14 cellular contexts compared by ENCODE assay signal in genomic region chr4:105924341-105924740, GRCh38. TPM values are rescaled to one million over a fixed set of nuclear protein-coding genes. Genes with fewer than 3 reads are reported as not detected.
DNase-seq lines count a peak whose midpoint lies in the region; ATAC-seq, FAIRE-seq and TF ChIP-seq lines count a peak whose summit lies in the region.
"Had no signal": no experiment of that assay in that cellular context is flagged by ENCODE, and none has a peak within 500 bp of the region (broad histone marks: within the 10 kb centered on the region; RNA-seq: fewer than 3 reads in every experiment).

No MANE protein-coding gene starts in this region.

- intact Hi-C loops in ascending aorta (cut with DNase I), result loop anchor here (5.0 to 10.0 kb wide), 2 partner anchors 53 to 390 kb away; partner anchors contain the start of genes AIMP1 and TBCK
- intact Hi-C loops in uterus (cut with DNase I; ENCODE audit: low total_unique reads), result no loop called here

- H3K9me2 ChIP-seq in Loucy (replicated peaks; ENCODE audit: low read depth, low read length), result no peaks in the 10 kb centered on the region

- H3K9me3 ChIP-seq in Loucy (ENCODE audit: insufficient read depth, low read depth, low read length) (no peaks in the 10 kb centered on the region), ascending aorta (no peaks in the 10 kb centered on the region), mesenchymal stem cell (ENCODE audit: control insufficient read depth, low read length) (no peaks in the 10 kb centered on the region), uterus (no peaks in the 10 kb centered on the region)

- H3K27me3 ChIP-seq in Loucy (ENCODE audit: insufficient read depth, low read length, poor library complexity, severe bottlenecking) (no peaks in the 10 kb centered on the region), ascending aorta (no peaks in the 10 kb centered on the region), mesenchymal stem cell (ENCODE audit: control insufficient read depth in 1 of 2, insufficient read depth in 1 of 2, low read length in 2 of 2) (no peaks in the 10 kb centered on the region), uterus (no peaks in the 10 kb centered on the region)

- H3K4me2 ChIP-seq in Loucy (ENCODE audit: low read depth, low read length, poor library complexity, severe bottlenecking) (peak overlapping the region; percentile 68), mesenchymal stem cell (ENCODE audit: low read length, poor library complexity, severe bottlenecking) (no peak overlapping the region)
- H3K4me2 ChIP-seq: GM23338 had no signal

- no peaks in the 10 kb centered on the region for H3K36me3 ChIP-seq in Loucy (ENCODE audit: insufficient read depth, low read length)
- peaks cover 0 to 11% of the 10 kb centered on the region in 2 donors for H3K36me3 ChIP-seq in ascending aorta
- H3K36me3 ChIP-seq in mesenchymal stem cell (ENCODE audit: control insufficient read depth in 1 of 2, insufficient read depth in 2 of 2, low read depth in 1 of 2, low read length in 2 of 2), result no peaks in the 10 kb centered on the region
- H3K36me3 ChIP-seq in uterus, result no peaks in the 10 kb centered on the region

- no peak overlapping the region for H2AK5ac ChIP-seq in mesenchymal stem cell (ENCODE audit: low read length, severe bottlenecking)

- 82% methylated on average over 1 of the region's 1 CpG for WGBS in mesenchymal stem cell

- H2BK12ac ChIP-seq in mesenchymal stem cell (ENCODE audit: low read length in 2 of 2), result no peak overlapping the region

- FAIRE-seq in GM12892 (lab: Jason Lieb, UNC), result no peak

- H3K79me2 ChIP-seq in Loucy (ENCODE audit: insufficient read depth, low read length), result no peaks in the 10 kb centered on the region

- no peak overlapping the region for H2BK15ac ChIP-seq in mesenchymal stem cell (ENCODE audit: low read depth, poor library complexity, severe bottlenecking)

- H4K20me1 ChIP-seq in Loucy (ENCODE audit: insufficient read depth, low read length, poor library complexity, severe bottlenecking), result no peaks in the 10 kb centered on the region

- no peak overlapping the region for H4K91ac ChIP-seq in mesenchymal stem cell (ENCODE audit: low read length)

- H2BK120ac ChIP-seq in mesenchymal stem cell (ENCODE audit: low read depth, low read length), result no peak overlapping the region

- no peak for ATAC-seq in HG03354 (IDR thresholded peaks at IDR 0.05; ENCODE audit: poor library complexity, severe bottlenecking, unreplicated experiment)
- ATAC-seq: CD8-positive, alpha-beta T cell; GM23338 had no signal

- no peak for TF ChIP-seq CTCF in Loucy (conservative IDR thresholded peaks at IDR 0.05; ENCODE audit: low read length)
- no peak for TF ChIP-seq CTCF in ascending aorta (IDR thresholded peaks at IDR 0.05)
- TF ChIP-seq CTCF in uterus (IDR thresholded peaks at IDR 0.05), result no peak

- no peak overlapping the region for H2BK5ac ChIP-seq in mesenchymal stem cell (ENCODE audit: low read depth, low read length, poor library complexity, severe bottlenecking)

- peak overlapping the region; percentile 51 for H3K4me3 ChIP-seq in Loucy (ENCODE audit: low read length, poor library complexity, severe bottlenecking)
- no peak overlapping the region for H3K4me3 ChIP-seq in ascending aorta
- H3K4me3 ChIP-seq in mesenchymal stem cell (ENCODE audit: insufficient read depth in 1 of 2, low read depth in 1 of 2, low read length in 2 of 2), result no peak overlapping the region
- H3K4me3 ChIP-seq in uterus, result no peak overlapping the region
- H3K4me3 ChIP-seq: GM23338 had no signal

- peak overlapping the region; percentile 52 to 65 for H3K27ac ChIP-seq in ascending aorta
- H3K27ac ChIP-seq in mesenchymal stem cell (ENCODE audit: low read length, poor library complexity, severe bottlenecking), result no peak overlapping the region
- no peak overlapping the region for H3K27ac ChIP-seq in uterus

- peaks cover 30% of the 10 kb centered on the region for H3K4me1 ChIP-seq in Loucy (ENCODE audit: insufficient read depth, low read length, poor library complexity, severe bottlenecking)
- H3K4me1 ChIP-seq in ascending aorta, result peaks cover 0 to 39% of the 10 kb centered on the region in 2 donors
- peaks cover 1% of the 10 kb centered on the region for H3K4me1 ChIP-seq in mesenchymal stem cell (ENCODE audit: control insufficient read depth, insufficient read depth, low read depth, low read length)
- no peaks in the 10 kb centered on the region for H3K4me1 ChIP-seq in uterus

- H2AFZ ChIP-seq in Loucy (ENCODE audit: low read length) (no peak overlapping the region), mesenchymal stem cell (ENCODE audit: low read depth, low read length) (no peak overlapping the region)
- H2AFZ ChIP-seq: GM23338 had no signal

- TF ChIP-seq POLR2A in GM12892 (IDR thresholded peaks at IDR 0.05; ENCODE audit: low read depth, low read length), result no peak
- no peak for TF ChIP-seq POLR2A in uterus (IDR thresholded peaks at IDR 0.05)

- no peaks in the 10 kb centered on the region; the same call in 1 of the 2 replicates for H3F3A ChIP-seq in Loucy (ENCODE audit: low read depth)

- no peaks in the 10 kb centered on the region for H3K79me1 ChIP-seq in mesenchymal stem cell (replicated peaks; ENCODE audit: low read length, poor library complexity, severe bottlenecking)

- H3K9ac ChIP-seq in Loucy (ENCODE audit: low read depth, low read length, poor library complexity, severe bottlenecking) (no peak overlapping the region), mesenchymal stem cell (ENCODE audit: low read length) (no peak overlapping the region)

- H3K18ac ChIP-seq in mesenchymal stem cell (ENCODE audit: low read depth in 1 of 2, low read length in 2 of 2), result no peak overlapping the region

- H3K4ac ChIP-seq in mesenchymal stem cell (ENCODE audit: low read depth in 1 of 2, low read length in 2 of 2), result no peak overlapping the region

- no peak overlapping the region for H3K14ac ChIP-seq in mesenchymal stem cell (ENCODE audit: low read length in 2 of 2)

- H4K8ac ChIP-seq in mesenchymal stem cell (ENCODE audit: low read length), result no peak overlapping the region

- H3K23ac ChIP-seq in mesenchymal stem cell (ENCODE audit: low read length in 2 of 2), result no peak overlapping the region

- no peak for DNase-seq in ascending aorta (ENCODE audit: low spot score in 2 of 2)
- peak; percentile 3 for DNase-seq in mesenchymal stem cell
- DNase-seq in GM12892 (ENCODE audit: insufficient read length), result no peak
- DNase-seq in uterus, result no peak
- DNase-seq in SHP77 treated with DMSO at 0.1 percent for 48 hours (lab: John Stamatoyannopoulos, UW), result no peak
- DNase-seq: CD8-positive, alpha-beta T cell; COR-L47; H7; IMR-90 had no signal

RNA-seq across cellular contexts. Expression of gene NPNT, which starts 29.1 kb away (rescaled TPM):
- total RNA-seq in ascending aorta, result 43.1 TPM
- polyA plus RNA-seq in mesenchymal stem cell (2013, experiment 1 of 2), result 0.83 TPM
- polyA plus RNA-seq in mesenchymal stem cell (2013, experiment 2 of 2), result 0.60 TPM
- 15.9 TPM for polyA plus RNA-seq in GM12892 (2012; ENCODE audit: missing spikeins)
- total RNA-seq in uterus, result 10 to 100 TPM in 3 of 4 donors, 1 to 10 TPM in 1; 6.8 to 69.9 (median 36.3) TPM
- total RNA-seq: CD8-positive, alpha-beta T cell; IMR-90 had no signal
- polyA plus RNA-seq: BJ, CD14-positive monocyte, IMR-90 had no signal

Comparison
In these comparisons a context has a peak if more than half of its experiments do, and no peak if none do; other contexts are left out.
1. H3K27ac ChIP-seq: peak in ascending aorta (2 of 2); none in mesenchymal stem cell (single experiment) and uterus (0 of 2).